In the genomic region with DNA sequence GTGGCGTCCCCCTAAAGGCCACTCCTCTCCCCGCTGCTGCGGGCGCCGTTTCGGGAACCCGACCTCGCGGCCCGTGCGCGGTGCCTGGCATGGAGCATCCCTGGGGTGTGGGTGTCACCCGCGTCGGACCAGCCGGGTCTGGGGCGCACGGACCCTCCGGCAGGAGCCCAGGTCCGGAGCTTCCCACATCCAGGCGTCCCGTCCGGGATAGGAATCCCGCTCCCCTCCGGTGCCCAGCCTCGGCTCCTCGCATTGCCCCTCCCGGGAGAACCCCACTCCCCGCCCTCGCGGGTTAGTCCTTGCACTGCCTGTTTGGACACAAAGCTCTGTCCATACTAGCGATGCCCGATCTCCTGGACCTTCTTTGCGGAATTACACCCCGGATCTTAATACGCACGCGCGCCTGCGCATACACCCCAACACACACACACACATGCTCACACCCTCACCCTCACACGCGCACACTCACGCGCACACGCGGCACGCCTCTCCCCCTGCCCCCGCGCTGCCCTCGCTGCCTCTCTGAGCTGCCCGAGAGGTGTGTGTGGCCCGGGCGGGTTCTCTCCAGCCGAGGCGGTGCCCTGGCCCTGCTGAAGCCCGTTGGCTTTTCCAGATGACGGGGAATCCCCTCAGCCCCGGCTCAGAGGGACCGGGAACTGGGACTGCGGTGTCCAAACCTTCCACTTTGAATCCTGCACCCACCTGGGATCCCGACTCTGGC, we compare ENCODE assay signal across 1 cellular context.
TF ChIP-seq lines count a peak whose summit lies in the region.

No MANE protein-coding gene starts in this region.

TF ChIP-seq in HepG2, 621 proteins besides CTCF, POLR2A, EP300 and RAD21 (continued from another document and continues in another):
- TF ChIP-seq, protein P1, sequence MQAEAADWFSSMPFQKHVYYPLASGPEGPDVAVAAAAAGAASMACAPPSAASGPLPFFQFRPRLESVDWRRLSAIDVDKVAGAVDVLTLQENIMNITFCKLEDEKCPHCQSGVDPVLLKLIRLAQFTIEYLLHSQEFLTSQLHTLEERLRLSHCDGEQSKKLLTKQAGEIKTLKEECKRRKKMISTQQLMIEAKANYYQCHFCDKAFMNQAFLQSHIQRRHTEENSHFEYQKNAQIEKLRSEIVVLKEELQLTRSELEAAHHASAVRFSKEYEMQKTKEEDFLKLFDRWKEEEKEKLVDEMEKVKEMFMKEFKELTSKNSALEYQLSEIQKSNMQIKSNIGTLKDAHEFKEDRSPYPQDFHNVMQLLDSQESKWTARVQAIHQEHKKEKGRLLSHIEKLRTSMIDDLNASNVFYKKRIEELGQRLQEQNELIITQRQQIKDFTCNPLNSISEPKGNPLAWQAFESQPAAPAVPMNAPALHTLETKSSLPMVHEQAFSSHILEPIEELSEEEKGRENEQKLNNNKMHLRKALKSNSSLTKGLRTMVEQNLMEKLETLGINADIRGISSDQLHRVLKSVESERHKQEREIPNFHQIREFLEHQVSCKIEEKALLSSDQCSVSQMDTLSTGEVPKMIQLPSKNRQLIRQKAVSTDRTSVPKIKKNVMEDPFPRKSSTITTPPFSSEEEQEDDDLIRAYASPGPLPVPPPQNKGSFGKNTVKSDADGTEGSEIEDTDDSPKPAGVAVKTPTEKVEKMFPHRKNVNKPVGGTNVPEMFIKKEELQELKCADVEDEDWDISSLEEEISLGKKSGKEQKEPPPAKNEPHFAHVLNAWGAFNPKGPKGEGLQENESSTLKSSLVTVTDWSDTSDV (CRISPR knock-in tag; IDR thresholded peaks at IDR 0.05) = peak; percentile 58; the same call in 1 of the 2 replicates
- TF ChIP-seq, protein P2, sequence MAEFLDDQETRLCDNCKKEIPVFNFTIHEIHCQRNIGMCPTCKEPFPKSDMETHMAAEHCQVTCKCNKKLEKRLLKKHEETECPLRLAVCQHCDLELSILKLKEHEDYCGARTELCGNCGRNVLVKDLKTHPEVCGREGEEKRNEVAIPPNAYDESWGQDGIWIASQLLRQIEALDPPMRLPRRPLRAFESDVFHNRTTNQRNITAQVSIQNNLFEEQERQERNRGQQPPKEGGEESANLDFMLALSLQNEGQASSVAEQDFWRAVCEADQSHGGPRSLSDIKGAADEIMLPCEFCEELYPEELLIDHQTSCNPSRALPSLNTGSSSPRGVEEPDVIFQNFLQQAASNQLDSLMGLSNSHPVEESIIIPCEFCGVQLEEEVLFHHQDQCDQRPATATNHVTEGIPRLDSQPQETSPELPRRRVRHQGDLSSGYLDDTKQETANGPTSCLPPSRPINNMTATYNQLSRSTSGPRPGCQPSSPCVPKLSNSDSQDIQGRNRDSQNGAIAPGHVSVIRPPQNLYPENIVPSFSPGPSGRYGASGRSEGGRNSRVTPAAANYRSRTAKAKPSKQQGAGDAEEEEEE (CRISPR knock-in tag; IDR thresholded peaks at IDR 0.05; ENCODE audit: borderline replicate concordance) = no peak
- TF ChIP-seq SMYD3 (CRISPR knock-in tag; IDR thresholded peaks at IDR 0.05) = no peak
- no peak for TF ChIP-seq FOXP1 (IDR thresholded peaks at IDR 0.05)
- no peak for TF ChIP-seq FOXP1 (CRISPR knock-in tag; IDR thresholded peaks at IDR 0.05)
- TF ChIP-seq ZMAT3 (CRISPR knock-in tag; conservative IDR thresholded peaks at IDR 0.05) = no peak
- no peak for TF ChIP-seq MLLT10 (CRISPR knock-in tag; IDR thresholded peaks at IDR 0.05)
- TF ChIP-seq, protein P3, sequence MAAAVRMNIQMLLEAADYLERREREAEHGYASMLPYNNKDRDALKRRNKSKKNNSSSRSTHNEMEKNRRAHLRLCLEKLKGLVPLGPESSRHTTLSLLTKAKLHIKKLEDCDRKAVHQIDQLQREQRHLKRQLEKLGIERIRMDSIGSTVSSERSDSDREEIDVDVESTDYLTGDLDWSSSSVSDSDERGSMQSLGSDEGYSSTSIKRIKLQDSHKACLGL (CRISPR knock-in tag; IDR thresholded peaks at IDR 0.05) = 0 out of 2 replicates have a peak, but pooled peaks have one; percentile 53
- no peak for TF ChIP-seq ZNF720 (CRISPR knock-in tag; IDR thresholded peaks at IDR 0.05)
- TF ChIP-seq ZZZ3 (CRISPR knock-in tag; IDR thresholded peaks at IDR 0.05; ENCODE audit: borderline replicate concordance) = no peak; the same call in 1 of the 2 replicates
- TF ChIP-seq RELA (CRISPR knock-in tag; IDR thresholded peaks at IDR 0.05) = no peak
- peak; percentile 60; the same call in 1 of the 2 replicates for TF ChIP-seq SAP130 (CRISPR knock-in tag; IDR thresholded peaks at IDR 0.05; ENCODE audit: low read depth)
- no peak for TF ChIP-seq NCOA5 (CRISPR knock-in tag; IDR thresholded peaks at IDR 0.05)
- no peak for TF ChIP-seq ZFYVE20 (CRISPR knock-in tag; IDR thresholded peaks at IDR 0.05; ENCODE audit: borderline replicate concordance, low read depth)
- TF ChIP-seq MAFF (IDR thresholded peaks at IDR 0.05; ENCODE audit: low read depth, low read length) = no peak
- TF ChIP-seq BHLHE40 (IDR thresholded peaks at IDR 0.05; ENCODE audit: low read length) = 0 out of 2 replicates have a peak, but pooled peaks have one; percentile 23
- no peak for TF ChIP-seq PLRG1 (conservative IDR thresholded peaks at IDR 0.05)
- TF ChIP-seq ZNF563 (CRISPR knock-in tag; IDR thresholded peaks at IDR 0.05) = no peak
- TF ChIP-seq, protein P4, sequence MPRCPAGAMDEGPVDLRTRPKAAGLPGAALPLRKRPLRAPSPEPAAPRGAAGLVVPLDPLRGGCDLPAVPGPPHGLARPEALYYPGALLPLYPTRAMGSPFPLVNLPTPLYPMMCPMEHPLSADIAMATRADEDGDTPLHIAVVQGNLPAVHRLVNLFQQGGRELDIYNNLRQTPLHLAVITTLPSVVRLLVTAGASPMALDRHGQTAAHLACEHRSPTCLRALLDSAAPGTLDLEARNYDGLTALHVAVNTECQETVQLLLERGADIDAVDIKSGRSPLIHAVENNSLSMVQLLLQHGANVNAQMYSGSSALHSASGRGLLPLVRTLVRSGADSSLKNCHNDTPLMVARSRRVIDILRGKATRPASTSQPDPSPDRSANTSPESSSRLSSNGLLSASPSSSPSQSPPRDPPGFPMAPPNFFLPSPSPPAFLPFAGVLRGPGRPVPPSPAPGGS (CRISPR knock-in tag; IDR thresholded peaks at IDR 0.05) = peak; percentile 40; the same call in 1 of the 2 replicates
- no peak for TF ChIP-seq SPEN (CRISPR knock-in tag; IDR thresholded peaks at IDR 0.05; ENCODE audit: low read depth)
- TF ChIP-seq, protein P5, sequence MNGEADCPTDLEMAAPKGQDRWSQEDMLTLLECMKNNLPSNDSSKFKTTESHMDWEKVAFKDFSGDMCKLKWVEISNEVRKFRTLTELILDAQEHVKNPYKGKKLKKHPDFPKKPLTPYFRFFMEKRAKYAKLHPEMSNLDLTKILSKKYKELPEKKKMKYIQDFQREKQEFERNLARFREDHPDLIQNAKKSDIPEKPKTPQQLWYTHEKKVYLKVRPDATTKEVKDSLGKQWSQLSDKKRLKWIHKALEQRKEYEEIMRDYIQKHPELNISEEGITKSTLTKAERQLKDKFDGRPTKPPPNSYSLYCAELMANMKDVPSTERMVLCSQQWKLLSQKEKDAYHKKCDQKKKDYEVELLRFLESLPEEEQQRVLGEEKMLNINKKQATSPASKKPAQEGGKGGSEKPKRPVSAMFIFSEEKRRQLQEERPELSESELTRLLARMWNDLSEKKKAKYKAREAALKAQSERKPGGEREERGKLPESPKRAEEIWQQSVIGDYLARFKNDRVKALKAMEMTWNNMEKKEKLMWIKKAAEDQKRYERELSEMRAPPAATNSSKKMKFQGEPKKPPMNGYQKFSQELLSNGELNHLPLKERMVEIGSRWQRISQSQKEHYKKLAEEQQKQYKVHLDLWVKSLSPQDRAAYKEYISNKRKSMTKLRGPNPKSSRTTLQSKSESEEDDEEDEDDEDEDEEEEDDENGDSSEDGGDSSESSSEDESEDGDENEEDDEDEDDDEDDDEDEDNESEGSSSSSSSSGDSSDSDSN (CRISPR knock-in tag; IDR thresholded peaks at IDR 0.05) = peak; percentile 56
- no peak for TF ChIP-seq ZFP62 (CRISPR knock-in tag; IDR thresholded peaks at IDR 0.05)
- TF ChIP-seq, protein P6, sequence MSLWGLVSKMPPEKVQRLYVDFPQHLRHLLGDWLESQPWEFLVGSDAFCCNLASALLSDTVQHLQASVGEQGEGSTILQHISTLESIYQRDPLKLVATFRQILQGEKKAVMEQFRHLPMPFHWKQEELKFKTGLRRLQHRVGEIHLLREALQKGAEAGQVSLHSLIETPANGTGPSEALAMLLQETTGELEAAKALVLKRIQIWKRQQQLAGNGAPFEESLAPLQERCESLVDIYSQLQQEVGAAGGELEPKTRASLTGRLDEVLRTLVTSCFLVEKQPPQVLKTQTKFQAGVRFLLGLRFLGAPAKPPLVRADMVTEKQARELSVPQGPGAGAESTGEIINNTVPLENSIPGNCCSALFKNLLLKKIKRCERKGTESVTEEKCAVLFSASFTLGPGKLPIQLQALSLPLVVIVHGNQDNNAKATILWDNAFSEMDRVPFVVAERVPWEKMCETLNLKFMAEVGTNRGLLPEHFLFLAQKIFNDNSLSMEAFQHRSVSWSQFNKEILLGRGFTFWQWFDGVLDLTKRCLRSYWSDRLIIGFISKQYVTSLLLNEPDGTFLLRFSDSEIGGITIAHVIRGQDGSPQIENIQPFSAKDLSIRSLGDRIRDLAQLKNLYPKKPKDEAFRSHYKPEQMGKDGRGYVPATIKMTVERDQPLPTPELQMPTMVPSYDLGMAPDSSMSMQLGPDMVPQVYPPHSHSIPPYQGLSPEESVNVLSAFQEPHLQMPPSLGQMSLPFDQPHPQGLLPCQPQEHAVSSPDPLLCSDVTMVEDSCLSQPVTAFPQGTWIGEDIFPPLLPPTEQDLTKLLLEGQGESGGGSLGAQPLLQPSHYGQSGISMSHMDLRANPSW (CRISPR knock-in tag; IDR thresholded peaks at IDR 0.05; ENCODE audit: borderline replicate concordance) = no peak
- TF ChIP-seq, protein P7, sequence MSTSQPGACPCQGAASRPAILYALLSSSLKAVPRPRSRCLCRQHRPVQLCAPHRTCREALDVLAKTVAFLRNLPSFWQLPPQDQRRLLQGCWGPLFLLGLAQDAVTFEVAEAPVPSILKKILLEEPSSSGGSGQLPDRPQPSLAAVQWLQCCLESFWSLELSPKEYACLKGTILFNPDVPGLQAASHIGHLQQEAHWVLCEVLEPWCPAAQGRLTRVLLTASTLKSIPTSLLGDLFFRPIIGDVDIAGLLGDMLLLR (CRISPR knock-in tag; IDR thresholded peaks at IDR 0.05) = no peak
- TF ChIP-seq POLR2AphosphoS5 (IDR thresholded peaks at IDR 0.05; ENCODE audit: low read depth, low read length) = no peak
- TF ChIP-seq ZNF567 (CRISPR knock-in tag; IDR thresholded peaks at IDR 0.05; ENCODE audit: borderline replicate concordance) = no peak
- no peak for TF ChIP-seq MEF2D (CRISPR knock-in tag; IDR thresholded peaks at IDR 0.05)
- TF ChIP-seq RBM22 (optimal IDR thresholded peaks at IDR 0.05; ENCODE audit: low read length) = no peak
- TF ChIP-seq, protein P8, sequence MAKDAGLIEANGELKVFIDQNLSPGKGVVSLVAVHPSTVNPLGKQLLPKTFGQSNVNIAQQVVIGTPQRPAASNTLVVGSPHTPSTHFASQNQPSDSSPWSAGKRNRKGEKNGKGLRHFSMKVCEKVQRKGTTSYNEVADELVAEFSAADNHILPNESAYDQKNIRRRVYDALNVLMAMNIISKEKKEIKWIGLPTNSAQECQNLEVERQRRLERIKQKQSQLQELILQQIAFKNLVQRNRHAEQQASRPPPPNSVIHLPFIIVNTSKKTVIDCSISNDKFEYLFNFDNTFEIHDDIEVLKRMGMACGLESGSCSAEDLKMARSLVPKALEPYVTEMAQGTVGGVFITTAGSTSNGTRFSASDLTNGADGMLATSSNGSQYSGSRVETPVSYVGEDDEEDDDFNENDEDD (CRISPR knock-in tag; IDR thresholded peaks at IDR 0.05; ENCODE audit: borderline replicate concordance) = peak; percentile 62; the same call in 1 of the 2 replicates
- no peak for TF ChIP-seq ZNF333 (CRISPR knock-in tag; IDR thresholded peaks at IDR 0.05; ENCODE audit: borderline replicate concordance)
- 0 out of 2 replicates have a peak, but pooled peaks have one; percentile 36 for TF ChIP-seq ZNF703 (CRISPR knock-in tag; IDR thresholded peaks at IDR 0.05; ENCODE audit: borderline replicate concordance)
- no peak for TF ChIP-seq ZNF792 (CRISPR knock-in tag; IDR thresholded peaks at IDR 0.05)
- TF ChIP-seq, protein P9, sequence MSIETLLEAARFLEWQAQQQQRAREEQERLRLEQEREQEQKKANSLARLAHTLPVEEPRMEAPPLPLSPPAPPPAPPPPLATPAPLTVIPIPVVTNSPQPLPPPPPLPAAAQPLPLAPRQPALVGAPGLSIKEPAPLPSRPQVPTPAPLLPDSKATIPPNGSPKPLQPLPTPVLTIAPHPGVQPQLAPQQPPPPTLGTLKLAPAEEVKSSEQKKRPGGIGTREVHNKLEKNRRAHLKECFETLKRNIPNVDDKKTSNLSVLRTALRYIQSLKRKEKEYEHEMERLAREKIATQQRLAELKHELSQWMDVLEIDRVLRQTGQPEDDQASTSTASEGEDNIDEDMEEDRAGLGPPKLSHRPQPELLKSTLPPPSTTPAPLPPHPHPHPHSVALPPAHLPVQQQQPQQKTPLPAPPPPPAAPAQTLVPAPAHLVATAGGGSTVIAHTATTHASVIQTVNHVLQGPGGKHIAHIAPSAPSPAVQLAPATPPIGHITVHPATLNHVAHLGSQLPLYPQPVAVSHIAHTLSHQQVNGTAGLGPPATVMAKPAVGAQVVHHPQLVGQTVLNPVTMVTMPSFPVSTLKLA (IDR thresholded peaks at IDR 0.05) = 0 out of 2 replicates have a peak, but pooled peaks have one; percentile 10
- TF ChIP-seq ZFP82 (CRISPR knock-in tag; IDR thresholded peaks at IDR 0.05; ENCODE audit: borderline replicate concordance) = no peak
- TF ChIP-seq ZNF317 (CRISPR knock-in tag; IDR thresholded peaks at IDR 0.05) = no peak
- TF ChIP-seq ZNF143 (CRISPR knock-in tag; IDR thresholded peaks at IDR 0.05) = no peak
- TF ChIP-seq CBX5 (CRISPR knock-in tag; IDR thresholded peaks at IDR 0.05; ENCODE audit: borderline replicate concordance) = no peak
- no peak for TF ChIP-seq MED13 (CRISPR knock-in tag; IDR thresholded peaks at IDR 0.05)
- TF ChIP-seq, protein P10, sequence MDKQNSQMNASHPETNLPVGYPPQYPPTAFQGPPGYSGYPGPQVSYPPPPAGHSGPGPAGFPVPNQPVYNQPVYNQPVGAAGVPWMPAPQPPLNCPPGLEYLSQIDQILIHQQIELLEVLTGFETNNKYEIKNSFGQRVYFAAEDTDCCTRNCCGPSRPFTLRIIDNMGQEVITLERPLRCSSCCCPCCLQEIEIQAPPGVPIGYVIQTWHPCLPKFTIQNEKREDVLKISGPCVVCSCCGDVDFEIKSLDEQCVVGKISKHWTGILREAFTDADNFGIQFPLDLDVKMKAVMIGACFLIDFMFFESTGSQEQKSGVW (CRISPR knock-in tag; IDR thresholded peaks at IDR 0.05; ENCODE audit: borderline replicate concordance) = no peak
- no peak for TF ChIP-seq ZNF543 (CRISPR knock-in tag; IDR thresholded peaks at IDR 0.05)
- TF ChIP-seq, protein P11, sequence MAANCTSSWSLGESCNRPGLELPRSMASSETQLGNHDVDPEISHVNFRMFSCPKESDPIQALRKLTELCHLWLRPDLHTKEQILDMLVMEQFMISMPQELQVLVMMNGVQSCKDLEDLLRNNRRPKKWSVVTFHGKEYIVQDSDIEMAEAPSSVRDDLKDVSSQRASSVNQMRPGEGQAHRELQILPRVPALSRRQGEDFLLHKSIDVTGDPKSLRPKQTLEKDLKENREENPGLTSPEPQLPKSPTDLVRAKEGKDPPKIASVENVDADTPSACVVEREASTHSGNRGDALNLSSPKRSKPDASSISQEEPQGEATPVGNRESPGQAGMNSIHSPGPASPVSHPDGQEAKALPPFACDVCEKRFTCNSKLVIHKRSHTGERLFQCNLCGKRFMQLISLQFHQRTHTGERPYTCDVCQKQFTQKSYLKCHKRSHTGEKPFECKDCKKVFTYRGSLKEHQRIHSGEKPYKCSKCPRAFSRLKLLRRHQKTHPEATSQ (CRISPR knock-in tag; IDR thresholded peaks at IDR 0.05; ENCODE audit: borderline replicate concordance) = no peak
- TF ChIP-seq ZNF136 (CRISPR knock-in tag; IDR thresholded peaks at IDR 0.05; ENCODE audit: low read depth) = no peak
